In genomic region chr17:12104831-12105230, GRCh38 we compare ENCODE assay signal across 1 cellular context.
TF ChIP-seq lines count a peak whose summit lies in the region.

No MANE protein-coding gene starts in this region.

TF ChIP-seq in SK-N-SH treated with all-trans-retinoic acid at 6 μM for 48 hours, 23 proteins besides CTCF, POLR2A, EP300 and RAD21 (continued from another document):
- TF ChIP-seq CSRNP3 (CRISPR knock-in tag; IDR thresholded peaks at IDR 0.05), result no peak
